In the genomic region with DNA sequence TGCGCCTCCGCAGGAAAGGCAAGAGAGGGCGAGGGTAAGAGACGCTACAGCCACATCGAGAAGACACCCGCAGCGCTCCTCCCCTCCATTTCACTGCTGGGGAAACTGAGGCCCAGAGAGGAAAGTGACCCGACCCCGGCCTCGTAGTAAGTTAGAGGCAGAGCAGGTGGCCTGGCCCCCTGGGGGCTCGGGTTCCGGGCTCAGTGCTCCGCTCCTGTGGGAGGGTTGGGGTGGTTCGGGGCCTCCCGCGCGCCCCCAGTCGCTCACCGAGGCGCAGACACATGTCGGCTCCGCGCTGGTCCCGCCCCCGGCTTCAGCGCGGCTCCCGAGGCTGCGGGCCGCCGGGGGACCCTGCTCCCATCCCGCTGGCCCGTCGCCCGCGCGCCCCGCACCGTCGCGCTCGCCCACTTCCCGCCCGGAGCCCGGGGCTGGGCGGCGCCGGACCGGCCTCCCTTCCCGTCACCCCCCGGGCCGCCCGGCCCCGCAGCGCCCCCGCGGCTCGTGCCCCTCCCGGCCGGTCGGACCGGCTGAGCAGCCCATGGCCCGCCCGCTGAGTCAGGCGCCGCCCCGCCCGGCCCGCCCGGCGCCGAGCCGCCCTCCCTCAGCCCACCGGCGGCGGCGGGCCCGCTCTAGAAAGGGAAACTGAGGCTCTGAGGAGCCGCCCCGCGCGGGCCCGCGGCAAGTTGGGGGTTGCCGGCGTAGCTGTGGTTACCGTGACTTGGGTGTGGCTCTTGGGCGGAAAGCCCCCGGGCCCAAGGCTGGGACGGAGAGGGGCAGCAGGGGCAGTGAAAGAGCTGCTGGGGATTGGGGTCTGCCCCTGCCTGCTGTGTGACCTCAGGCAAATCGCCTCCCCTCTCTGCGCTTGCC, we compare ENCODE assay signal across 8 cellular contexts. TPM values are rescaled to one million over a fixed set of nuclear protein-coding genes. Genes with fewer than 3 reads are reported as not detected.
DNase-seq lines count a peak whose midpoint lies in the region; ATAC-seq, FAIRE-seq and TF ChIP-seq lines count a peak whose summit lies in the region.

TMEM54 (minus strand) TSS at position 434 of the 867 bp plus-strand sequence; CDS start at position 283, 151 bp downstream.

- peaks cover 0 to 8% of the 10 kb centered on the region in 2 donors for H3K4me1 ChIP-seq in kidney (ENCODE audit: control insufficient read depth in 1 of 2, insufficient read depth in 1 of 2, low read depth in 1 of 2, low read length in 2 of 2)

- peaks cover 11% of the 10 kb centered on the region for H3K4me1 Mint-ChIP-seq in stimulated activated memory B cell treated with anti-CD40 and anti-IgM and Interleukin-4, amounts not matched to agents 10 μg/mL and 1 μg/mL and 100 μg/mL, for 72 hours

- DNase-seq in EL (peak; percentile 38), LoVo (ENCODE audit: low spot score) (peak; percentile 58), brain microvascular endothelial cell (no peak), kidney (peak; percentile 83)

- H3K27me3 ChIP-seq in brain microvascular endothelial cell (replicated peaks), result no peaks in the 10 kb centered on the region

- no peak for FAIRE-seq in kidney (lab: Jason Lieb, UNC)

- peak within 1 kb of the TSS; percentile 51 for H3K27ac Mint-ChIP-seq in stimulated activated memory B cell treated with anti-CD40 and anti-IgM and Interleukin-4, amounts not matched to agents 10 μg/mL and 1 μg/mL and 100 μg/mL, for 72 hours

- H3K9ac ChIP-seq in kidney (ENCODE audit: low read length in 2 of 2), result peak within 1 kb of the TSS; percentile 60 to 75

- no peaks in the 10 kb centered on the region for H3K36me3 Mint-ChIP-seq in stimulated activated memory B cell treated with anti-CD40 and anti-IgM and Interleukin-4, amounts not matched to agents 10 μg/mL and 1 μg/mL and 100 μg/mL, for 72 hours

- no peaks in the 10 kb centered on the region for H3K9me3 ChIP-seq in kidney (ENCODE audit: control insufficient read depth in 1 of 2, low read length in 2 of 2)

- in situ Hi-C loops in brain microvascular endothelial cell (cut with HindIII; ENCODE audit: low pct_ligation_motif_present, low sequenced_read_pairs), result no loop called here

- TF ChIP-seq CTCF in brain microvascular endothelial cell (IDR thresholded peaks at IDR 0.05; ENCODE audit: low read depth, low read length, missing control alignments) (peak; percentile 3), kidney (IDR thresholded peaks at IDR 0.05; ENCODE audit: borderline replicate concordance, extremely low read depth, insufficient read depth) (no peak)

- H3K4me3 ChIP-seq in brain microvascular endothelial cell (ENCODE audit: low read depth, low read length) (peak within 1 kb of the TSS; percentile 62), kidney (ENCODE audit: low read length in 2 of 2) (peak within 1 kb of the TSS; percentile 55 to 63)

- peaks cover 37% of the 10 kb centered on the region for H3K27me3 Mint-ChIP-seq in stimulated activated memory B cell treated with anti-CD40 and anti-IgM and Interleukin-4, amounts not matched to agents 10 μg/mL and 1 μg/mL and 100 μg/mL, for 72 hours

- H3K36me3 ChIP-seq in brain microvascular endothelial cell (replicated peaks) (no peaks in the 10 kb centered on the region), kidney (ENCODE audit: control insufficient read depth in 1 of 2, insufficient read depth in 2 of 2, low read length in 2 of 2) (no peaks in the 10 kb centered on the region)

- H3K4me3 Mint-ChIP-seq in stimulated activated memory B cell treated with anti-CD40 and anti-IgM and Interleukin-4, amounts not matched to agents 10 μg/mL and 1 μg/mL and 100 μg/mL, for 72 hours, result peak within 1 kb of the TSS; percentile 76

- ATAC-seq in stimulated activated memory B cell treated with anti-CD40 and anti-IgM and Interleukin-4, amounts not matched to agents 10 μg/mL and 1 μg/mL and 100 μg/mL, for 72 hours, result peak; percentile 54
- ATAC-seq in GM18907 (IDR thresholded peaks at IDR 0.05; ENCODE audit: unreplicated experiment) (no peak), HG02588 (IDR thresholded peaks at IDR 0.05; ENCODE audit: unreplicated experiment) (no peak), GM18868 (IDR thresholded peaks at IDR 0.05; ENCODE audit: unreplicated experiment) (no peak)

- H3K9me3 Mint-ChIP-seq in stimulated activated memory B cell treated with anti-CD40 and anti-IgM and Interleukin-4, amounts not matched to agents 10 μg/mL and 1 μg/mL and 100 μg/mL, for 72 hours, result no peaks in the 10 kb centered on the region

- intact Hi-C loops in kidney (cut with DNase I), result no loop called here

- H3K27ac ChIP-seq in brain microvascular endothelial cell, result no peak within 1 kb of the TSS
- H3K27ac ChIP-seq in kidney (ENCODE audit: low read depth in 2 of 2, low read length in 2 of 2), result no peak within 1 kb of the TSS

RNA-seq across cellular contexts. Expression of gene TMEM54, which starts in this region (rescaled TPM):
- total RNA-seq in kidney, result 45.9 TPM
- polyA plus RNA-seq in kidney (ENCODE audit: insufficient read depth, low read depth, low replicate concordance), result 55.2 TPM
